Comparison of ENCODE assay signal across 9 cellular contexts in the genomic region with DNA sequence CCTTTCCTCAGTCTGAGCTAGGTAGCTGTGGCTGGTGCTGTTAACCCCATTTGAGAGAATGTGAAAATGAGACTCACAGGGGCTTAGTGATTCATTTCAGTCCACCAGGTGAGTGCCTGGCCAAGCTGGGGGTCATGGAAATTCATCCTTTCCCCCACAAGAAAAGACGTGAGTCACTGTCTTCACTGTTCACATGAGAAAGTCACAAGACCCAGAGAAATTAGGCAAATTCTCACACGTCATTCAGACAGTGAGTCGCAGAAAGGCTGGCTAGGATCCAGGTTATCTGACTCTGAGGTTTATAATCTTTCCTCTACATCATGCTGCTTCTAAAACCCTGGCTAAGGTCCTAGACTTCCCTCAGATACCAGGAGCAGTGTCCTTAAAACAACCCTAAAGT.
DNase-seq lines count a peak whose midpoint lies in the region; ATAC-seq and TF ChIP-seq lines count a peak whose summit lies in the region.
"Had no signal": no experiment of that assay in that cellular context is flagged by ENCODE, and none has a peak within 500 bp of the region (broad histone marks: within the 10 kb centered on the region; RNA-seq: fewer than 3 reads in every experiment).

No MANE protein-coding gene starts in this region.

- peak; percentile 25 for DNase-seq in GM12864 (ENCODE audit: low read depth)
- peak; percentile 2 for DNase-seq in PC-3
- DNase-seq in kidney epithelial cell (ENCODE audit: low read depth), result peak; percentile 82
- no peak for DNase-seq in NCI-H345 (lab: John Stamatoyannopoulos, UW)
- no peak for DNase-seq in OCI-M2 (lab: John Stamatoyannopoulos, UW; ENCODE audit: unreplicated experiment)
- no peak for DNase-seq in 8988T
- DNase-seq: activated naive CD8-positive, alpha-beta T cell treated with anti-CD3 and anti-CD28 coated beads, Interleukin-2, amount 10 ng/mL, durations not matched to agents 7 days and 5 days had no signal

- H3K9ac ChIP-seq in PC-3 (ENCODE audit: low read length), result no peak overlapping the region

- TF ChIP-seq CTCF in GM12864 (IDR thresholded peaks at IDR 0.05; ENCODE audit: low read depth, low read length, missing control alignments) (no peak), PC-3 (conservative IDR thresholded peaks at IDR 0.05; ENCODE audit: low read depth, low read length) (no peak), kidney epithelial cell (IDR thresholded peaks at IDR 0.05; ENCODE audit: insufficient read depth, low read length, poor library complexity, severe bottlenecking) (no peak)

- no peaks in the 10 kb centered on the region for H3K36me3 ChIP-seq in PC-3 (ENCODE audit: low read depth, low read length)
- no peaks in the 10 kb centered on the region for H3K36me3 ChIP-seq in kidney epithelial cell (ENCODE audit: control insufficient read depth, insufficient read depth, low read length)

- intact Hi-C loops in PC-3 (cut with micrococcal nuclease), result no loop called here

- no peak overlapping the region for H2AFZ ChIP-seq in PC-3 (ENCODE audit: low read length)

- H3K9me2 ChIP-seq in PC-3 (replicated peaks; ENCODE audit: low read length), result no peaks in the 10 kb centered on the region

- POLR2A ChIA-PET in PC-3 (lab: Charles Lee; ENCODE audit: unreplicated experiment), result no interaction called here

- CTCF ChIA-PET in PC-3 (lab: Charles Lee), result no interaction called here

- H3K27ac ChIP-seq in PC-3 (ENCODE audit: low read length), result no peak overlapping the region

- H3K27me3 ChIP-seq in PC-3 (ENCODE audit: low read length) (no peaks in the 10 kb centered on the region), kidney epithelial cell (ENCODE audit: control insufficient read depth, insufficient read depth, low read length) (no peaks in the 10 kb centered on the region)

- H3K79me2 ChIP-seq in PC-3 (ENCODE audit: low read length), result no peaks in the 10 kb centered on the region

- BruUV-seq in PC-3 (replicated peaks; lab: Mats Ljungman, UMichigan), result no TSS peak

- H3K9me3 ChIP-seq in PC-3 (ENCODE audit: low read length), result no peaks in the 10 kb centered on the region

- no peaks in the 10 kb centered on the region for H3K4me1 ChIP-seq in PC-3 (ENCODE audit: insufficient read depth, low read length)

- H3K4me3 ChIP-seq in GM12864 (ENCODE audit: low read depth, low read length) (no peak overlapping the region), PC-3 (ENCODE audit: low read length) (no peak overlapping the region), kidney epithelial cell (ENCODE audit: low read depth, low read length) (no peak overlapping the region)

- H4K20me1 ChIP-seq in PC-3 (ENCODE audit: low read length), result no peaks in the 10 kb centered on the region

- ATAC-seq in GM21825 (IDR thresholded peaks at IDR 0.05; ENCODE audit: unreplicated experiment) (peak; percentile 72), PC-3 (no peak), HG02981 (IDR thresholded peaks at IDR 0.05; ENCODE audit: unreplicated experiment) (no peak)

- H3K4me2 ChIP-seq in PC-3 (ENCODE audit: low read length), result no peak overlapping the region

- H3F3A ChIP-seq in PC-3 (ENCODE audit: low read length, unreplicated experiment), result no peaks in the 10 kb centered on the region

Comparison
In these comparisons a context has a peak if more than half of its experiments do, and no peak if none do; other contexts are left out.
1. DNase-seq: peak in GM12864 (single experiment), PC-3 (single experiment) and kidney epithelial cell (single experiment); none in NCI-H345 (single experiment), OCI-M2 (single experiment) and 8988T (single experiment).